Comparison of ENCODE assay signal across 10 cellular contexts in genomic region chr12:65188179-65188709, GRCh38. TPM values are rescaled to one million over a fixed set of nuclear protein-coding genes. Genes with fewer than 3 reads are reported as not detected.
DNase-seq lines count a peak whose midpoint lies in the region; ATAC-seq and TF ChIP-seq lines count a peak whose summit lies in the region.
"Had no signal": no experiment of that assay in that cellular context is flagged by ENCODE, and none has a peak within 500 bp of the region (broad histone marks: within the 10 kb centered on the region; RNA-seq: fewer than 3 reads in every experiment).

No MANE protein-coding gene starts in this region.

- WGBS in H9 (ENCODE audit: extremely low coverage, insufficient read length, low lambda C conversion rate) = no CpG with 5 or more reads among the region's 3 CpGs

- H3T11ph ChIP-seq in H9 (ENCODE audit: low read length) = no peak overlapping the region

- H3K27ac Mint-ChIP-seq in activated CD4-positive, alpha-beta memory T cell treated with anti-CD3 and anti-CD28 coated beads, Interleukin-2, amount 10 ng/mL, durations not matched to agents 7 days and 5 days = peak overlapping the region; percentile 18
- no peak overlapping the region for H3K27ac Mint-ChIP-seq in activated CD4-positive, alpha-beta memory T cell treated with anti-CD3 and anti-CD28 coated beads for 36 hours
- H3K27ac Mint-ChIP-seq in H9 = peak overlapping the region in 2 of 3 experiments; percentile 12 to 38; a peak in 1 of 7 replicates
- H3K27ac Mint-ChIP-seq in memory B cell = peak overlapping the region; percentile 72

- no peak overlapping the region for H4K5ac ChIP-seq in H9 (ENCODE audit: insufficient read length, low read depth, low read length)

- H3K27me3 ChIP-seq in H9 (ENCODE audit: insufficient read depth, low read length) = no peaks in the 10 kb centered on the region
- H3K27me3 ChIP-seq: breast epithelium, sigmoid colon had no signal

- no peak overlapping the region for H2BK5ac ChIP-seq in H9 (ENCODE audit: insufficient read length, low read length)

- no peak overlapping the region for H3K56ac ChIP-seq in H9 (ENCODE audit: insufficient read length, low read depth, low read length)

- H2BK120ac ChIP-seq in H9 (ENCODE audit: low read depth, low read length, poor library complexity, severe bottlenecking) = no peak overlapping the region

- peaks cover 4% of the 10 kb centered on the region; the same call in 1 of the 2 replicates for H3K79me2 ChIP-seq in H9 (ENCODE audit: insufficient read depth, low read length)

- no peak for DNase-seq in activated CD4-positive, alpha-beta memory T cell treated with anti-CD3 and anti-CD28 coated beads, Interleukin-2, amount 10 ng/mL, durations not matched to agents 7 days and 5 days
- no peak for DNase-seq in activated CD4-positive, alpha-beta memory T cell treated with anti-CD3 and anti-CD28 coated beads for 36 hours
- DNase-seq in H9 (no peak), memory B cell (ENCODE audit: low spot score in 2 of 2) (no peak), HuH-7.5 (ENCODE audit: low spot score) (no peak), head of caudate nucleus (no peak), G401 (ENCODE audit: low spot score) (no peak)
- DNase-seq: sigmoid colon had no signal

- no peak overlapping the region for H3K23ac ChIP-seq in H9 (ENCODE audit: insufficient read length, low read depth, low read length)

- POLR2A ChIA-PET in activated CD4-positive, alpha-beta memory T cell treated with anti-CD3 and anti-CD28 coated beads, Interleukin-2, amount 10 ng/mL, durations not matched to agents 7 days and 5 days (lab: Charles Lee) = interaction anchor here (1.2 kb wide), 1 partner anchor 19 kb away, joined by 3 read pairs; the partner anchor contains the start of gene LEMD3
- POLR2A ChIA-PET in activated CD4-positive, alpha-beta memory T cell treated with anti-CD3 and anti-CD28 coated beads for 36 hours (lab: Charles Lee) = no interaction called here

- no peak overlapping the region for H4K8ac ChIP-seq in H9 (replicated peaks; ENCODE audit: insufficient read length, low read depth, low read length)

- peaks cover 2% of the 10 kb centered on the region for H3K79me1 ChIP-seq in H9 (ENCODE audit: insufficient read depth, low read depth, low read length, poor library complexity, severe bottlenecking)

- no peaks in the 10 kb centered on the region for H4K20me1 ChIP-seq in H9 (ENCODE audit: control insufficient read depth, insufficient read depth, insufficient read length)

- H3K14ac ChIP-seq in H9 (ENCODE audit: insufficient read depth, low read length) = no peak overlapping the region

- H3K4me3 Mint-ChIP-seq in activated CD4-positive, alpha-beta memory T cell treated with anti-CD3 and anti-CD28 coated beads, Interleukin-2, amount 10 ng/mL, durations not matched to agents 7 days and 5 days = no peak overlapping the region
- no peak overlapping the region for H3K4me3 Mint-ChIP-seq in activated CD4-positive, alpha-beta memory T cell treated with anti-CD3 and anti-CD28 coated beads for 36 hours
- no peak overlapping the region for H3K4me3 Mint-ChIP-seq in H9
- H3K4me3 Mint-ChIP-seq in memory B cell = peak overlapping the region; percentile 34

- H3K4ac ChIP-seq in H9 (ENCODE audit: low read depth, low read length) = no peak overlapping the region

- CTCF ChIA-PET in activated CD4-positive, alpha-beta memory T cell treated with anti-CD3 and anti-CD28 coated beads, Interleukin-2, amount 10 ng/mL, durations not matched to agents 7 days and 5 days (lab: Charles Lee) = interaction anchor here (1.4 kb wide), 1 partner anchor 44 kb away, joined by 3 read pairs; no protein-coding TSS in a partner anchor
- CTCF ChIA-PET in activated CD4-positive, alpha-beta memory T cell treated with anti-CD3 and anti-CD28 coated beads for 36 hours (lab: Charles Lee) = no interaction called here

- no peak overlapping the region for H4K91ac ChIP-seq in H9 (ENCODE audit: insufficient read length, low read depth, low read length)

- no peaks in the 10 kb centered on the region for H3K23me2 ChIP-seq in H9 (ENCODE audit: insufficient read length, low read depth, low read length, poor library complexity, severe bottlenecking)

- ATAC-seq in HG03457 (IDR thresholded peaks at IDR 0.05; ENCODE audit: unreplicated experiment) = peak; percentile 39
- ATAC-seq in memory B cell (ENCODE audit: low read depth) = peak; percentile 62

- no peaks in the 10 kb centered on the region for H3K27me3 Mint-ChIP-seq in activated CD4-positive, alpha-beta memory T cell treated with anti-CD3 and anti-CD28 coated beads, Interleukin-2, amount 10 ng/mL, durations not matched to agents 7 days and 5 days
- no peaks in the 10 kb centered on the region for H3K27me3 Mint-ChIP-seq in activated CD4-positive, alpha-beta memory T cell treated with anti-CD3 and anti-CD28 coated beads for 36 hours
- H3K27me3 Mint-ChIP-seq in H9 (ENCODE audit: low read depth) = no peaks in the 10 kb centered on the region
- H3K27me3 Mint-ChIP-seq in memory B cell = no peaks in the 10 kb centered on the region

- no peaks in the 10 kb centered on the region for H3K9me3 ChIP-seq in H9 (ENCODE audit: control insufficient read depth, low read depth, low read length)
- H3K9me3 ChIP-seq: breast epithelium, sigmoid colon had no signal

- in situ Hi-C loops in G401 (cut with HindIII; ENCODE audit: low sequenced_read_pairs) = no loop called here

- no peak overlapping the region for H3K9ac ChIP-seq in H9 (ENCODE audit: extremely low read depth, insufficient read length, low read length)

- H2BK20ac ChIP-seq in H9 (ENCODE audit: low read depth, low read length, poor library complexity, severe bottlenecking) = no peak overlapping the region

- H3K9me3 Mint-ChIP-seq in activated CD4-positive, alpha-beta memory T cell treated with anti-CD3 and anti-CD28 coated beads, Interleukin-2, amount 10 ng/mL, durations not matched to agents 7 days and 5 days = no peaks in the 10 kb centered on the region
- no peaks in the 10 kb centered on the region for H3K9me3 Mint-ChIP-seq in activated CD4-positive, alpha-beta memory T cell treated with anti-CD3 and anti-CD28 coated beads for 36 hours
- H3K9me3 Mint-ChIP-seq in H9 (no peaks in the 10 kb centered on the region), memory B cell (no peaks in the 10 kb centered on the region)

- H3K4me2 ChIP-seq in H9 (ENCODE audit: insufficient read depth, insufficient read length, low read length) = no peak overlapping the region

- peaks cover 50% of the 10 kb centered on the region for H3K4me1 Mint-ChIP-seq in activated CD4-positive, alpha-beta memory T cell treated with anti-CD3 and anti-CD28 coated beads, Interleukin-2, amount 10 ng/mL, durations not matched to agents 7 days and 5 days
- peaks cover 54% of the 10 kb centered on the region for H3K4me1 Mint-ChIP-seq in activated CD4-positive, alpha-beta memory T cell treated with anti-CD3 and anti-CD28 coated beads for 36 hours (ENCODE audit: low read depth)
- H3K4me1 Mint-ChIP-seq in H9 (peaks cover 11 to 15% of the 10 kb centered on the region in 2 experiments), memory B cell (peaks cover 40% of the 10 kb centered on the region)

- no peak overlapping the region for H3K18ac ChIP-seq in H9 (ENCODE audit: insufficient read length, low read depth, low read length)

- H2AK5ac ChIP-seq in H9 (ENCODE audit: insufficient read length, low read length) = no peak overlapping the region

- no peak overlapping the region for H2BK12ac ChIP-seq in H9 (ENCODE audit: insufficient read length, low read depth, low read length)

- H3K4me1 ChIP-seq in H9 (ENCODE audit: insufficient read depth, low read length) = no peaks in the 10 kb centered on the region
- H3K4me1 ChIP-seq: breast epithelium had no signal

- peaks cover 61% of the 10 kb centered on the region for H3K36me3 Mint-ChIP-seq in activated CD4-positive, alpha-beta memory T cell treated with anti-CD3 and anti-CD28 coated beads, Interleukin-2, amount 10 ng/mL, durations not matched to agents 7 days and 5 days (ENCODE audit: low read depth)
- peaks cover 29% of the 10 kb centered on the region for H3K36me3 Mint-ChIP-seq in activated CD4-positive, alpha-beta memory T cell treated with anti-CD3 and anti-CD28 coated beads for 36 hours
- no peaks in the 10 kb centered on the region; a peak in 2 of 7 replicates for H3K36me3 Mint-ChIP-seq in H9 (ENCODE audit: insufficient read depth in 1 of 3, low read depth in 3 of 3)
- peaks cover 5% of the 10 kb centered on the region for H3K36me3 Mint-ChIP-seq in memory B cell

- H2AFZ ChIP-seq in H9 (ENCODE audit: low read length) = no peak overlapping the region

- no peak for TF ChIP-seq CTCF in H9 (conservative IDR thresholded peaks at IDR 0.05)

- H3K27ac ChIP-seq in H9 (ENCODE audit: insufficient read length, low read depth, low read length) = no peak overlapping the region
- H3K27ac ChIP-seq: breast epithelium, sigmoid colon had no signal

- intact Hi-C loops in activated CD4-positive, alpha-beta memory T cell treated with anti-CD3 and anti-CD28 coated beads for 36 hours (cut with micrococcal nuclease) = no loop called here
- intact Hi-C loops in head of caudate nucleus (cut with DNase I) = no loop called here

- H2BK15ac ChIP-seq in H9 (ENCODE audit: low read depth, low read length) = no peak overlapping the region

RNA-seq across cellular contexts. Expression of gene LEMD3, which starts 18.9 kb away (rescaled TPM):
- total RNA-seq in activated CD4-positive, alpha-beta memory T cell treated with anti-CD3 and anti-CD28 coated beads, Interleukin-2, amount 10 ng/mL, durations not matched to agents 7 days and 5 days = 10 to 100 TPM; 32.0 to 35.4 TPM
- 10 to 100 TPM; 16.5 to 19.5 TPM for total RNA-seq in activated CD4-positive, alpha-beta memory T cell treated with anti-CD3 and anti-CD28 coated beads for 36 hours
- total RNA-seq in H9 (2021) = 38.1 and 38.3 TPM in 2 replicates
- 84.4 and 96.7 TPM in 2 replicates for total RNA-seq in G401 (2014; rRNA removed; shearing (Covaris generic))
